Comparison of ENCODE assay signal across 9 cellular contexts in the genomic region with DNA sequence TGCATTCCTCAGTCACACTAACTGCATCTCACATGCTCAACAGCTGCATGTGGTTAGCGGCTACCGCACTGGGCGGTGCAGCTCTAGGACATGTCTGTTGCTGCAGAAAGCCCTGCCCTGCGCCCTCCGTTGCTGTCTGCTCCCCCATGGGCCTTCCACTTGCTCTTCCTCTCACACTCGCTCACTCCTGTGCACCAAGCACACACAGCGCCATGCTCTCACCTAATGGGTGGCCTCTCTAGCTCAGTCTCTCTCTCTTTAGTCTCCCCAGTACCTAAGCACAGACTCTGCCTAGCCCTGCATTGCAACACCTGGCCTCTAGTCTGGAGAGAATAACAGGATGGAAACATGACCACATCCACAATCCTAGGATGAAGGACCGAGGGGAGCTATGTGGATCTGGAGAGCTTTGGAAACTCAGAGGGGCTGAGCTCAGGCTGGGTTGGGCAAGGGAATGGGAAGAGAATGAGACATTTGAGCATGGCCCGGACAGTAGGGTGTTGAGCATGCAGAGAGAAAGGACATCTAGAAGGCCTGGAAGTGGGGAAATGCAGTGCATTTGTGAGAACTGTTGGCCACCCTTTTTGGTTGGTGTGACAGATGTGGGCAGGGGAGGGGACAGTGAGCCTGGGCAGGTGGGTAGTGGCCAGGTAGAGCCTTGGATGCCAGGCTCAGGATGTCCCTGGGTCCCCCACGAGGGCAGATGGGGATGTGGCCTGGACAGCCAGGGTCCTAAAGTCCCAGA. TPM values are rescaled to one million over a fixed set of nuclear protein-coding genes. Genes with fewer than 3 reads are reported as not detected.
DNase-seq lines count a peak whose midpoint lies in the region; ATAC-seq and TF ChIP-seq lines count a peak whose summit lies in the region.
"Had no signal": no experiment of that assay in that cellular context is flagged by ENCODE, and none has a peak within 500 bp of the region (broad histone marks: within the 10 kb centered on the region; RNA-seq: fewer than 3 reads in every experiment).

No MANE protein-coding gene starts in this region.

- no peaks in the 10 kb centered on the region for H3K9me3 ChIP-seq in right atrium auricular region
- H3K9me3 ChIP-seq in aorta (ENCODE audit: control insufficient read depth, low read length): no peaks in the 10 kb centered on the region

- H3K4me3 ChIP-seq in right atrium auricular region (no peak overlapping the region), foreskin fibroblast (ENCODE audit: low read depth in 1 of 2, low read length in 2 of 2) (no peak overlapping the region), aorta (ENCODE audit: low read length in 2 of 2) (no peak overlapping the region)

- DNase-seq in Right ventricle myocardium inferior (ENCODE audit: missing footprints): peak; percentile 35
- DNase-seq in right atrium auricular region (ENCODE audit: low spot score): no peak
- DNase-seq in foreskin fibroblast: peak; percentile 65 to 86
- DNase-seq in aorta: peak; percentile 33 to 51
- no peak for DNase-seq in mesenteric fat pad (ENCODE audit: low spot score)
- no peak for DNase-seq in NCI-H1092 (lab: John Stamatoyannopoulos, UW)
- DNase-seq: activated gamma-delta T cell treated with Interleukin-2 at 50 U/mL for 16 hours, WERI-Rb-1 had no signal

- ATAC-seq in Right ventricle myocardium inferior: no peak
- ATAC-seq in aorta (ENCODE audit: low FRiP score): no peak

- TF ChIP-seq CTCF in right atrium auricular region (IDR thresholded peaks at IDR 0.05) (no peak), foreskin fibroblast (IDR thresholded peaks at IDR 0.05; ENCODE audit: low read depth, low read length) (no peak)

- H3K27me3 ChIP-seq in right atrium auricular region: no peaks in the 10 kb centered on the region
- H3K27me3 ChIP-seq in aorta (ENCODE audit: control insufficient read depth in 1 of 2, insufficient read depth in 2 of 2, low read length in 1 of 2): no peaks in the 10 kb centered on the region

- no peak overlapping the region for H3K27ac ChIP-seq in right atrium auricular region
- H3K27ac ChIP-seq in aorta (ENCODE audit: low read depth in 1 of 2, low read length in 2 of 2): peak overlapping the region in 1 of 2 donors; percentile 17
- H3K27ac ChIP-seq: WERI-Rb-1 had no signal

- H3K36me3 ChIP-seq in right atrium auricular region (peaks cover 3% of the 10 kb centered on the region), aorta (ENCODE audit: control insufficient read depth in 1 of 2, insufficient read depth in 2 of 2, low read length in 1 of 2) (peaks cover 0 to under 1% of the 10 kb centered on the region in 2 donors)

- 74 to 78% methylated on average over 10 of the region's 10 CpGs for WGBS in aorta, 2 donors

- intact Hi-C loops in Right ventricle myocardium inferior (cut with DNase I): no loop called here
- intact Hi-C loops in aorta (cut with DNase I): no loop called here

- H3K4me1 ChIP-seq in right atrium auricular region (peaks cover 0 to 22% of the 10 kb centered on the region in 2 donors), aorta (ENCODE audit: control insufficient read depth in 1 of 2, insufficient read depth in 2 of 2, low read length in 2 of 2) (no peaks in the 10 kb centered on the region)

RNA-seq across cellular contexts. Expression of a gene that starts 16.0 kb away (rescaled TPM):
- total RNA-seq in Right ventricle myocardium inferior (151 TPM), right atrium auricular region (100 to 1,000 TPM; 120 to 207 TPM), aorta (10 to 100 TPM; 91.8 to 92.7 TPM), mesenteric fat pad (0.32 TPM)
- 100 to 1,000 TPM in 1 of 2 donors, 10 to 100 TPM in 1; 86.4 to 198 TPM for polyA plus RNA-seq in aorta
- total RNA-seq: lung microvascular endothelial cell had no signal

RNA-seq across cellular contexts. Expression of a gene that starts 19.7 kb away (rescaled TPM):
- total RNA-seq in Right ventricle myocardium inferior (28.2 TPM), right atrium auricular region (100 to 1,000 TPM in 1 of 2 donors, 10 to 100 TPM in 1; 19.8 to 180 TPM), aorta (100 to 1,000 TPM; 400 to 948 TPM), mesenteric fat pad (309 TPM)
- polyA plus RNA-seq in aorta: 100 to 1,000 TPM in 1 of 2 donors, 10 to 100 TPM in 1; 70.2 to 391 TPM

RNA-seq across cellular contexts. Expression of a gene that starts 31.3 kb away (rescaled TPM):
- total RNA-seq in Right ventricle myocardium inferior: 38.4 TPM
- 10 to 100 TPM; 16.9 to 24.2 TPM for total RNA-seq in right atrium auricular region
- 10 to 100 TPM; 64.4 to 99.0 TPM for total RNA-seq in aorta
- polyA plus RNA-seq in aorta: 10 to 100 TPM; 20.3 to 26.1 TPM
- 56.5 TPM for total RNA-seq in mesenteric fat pad

RNA-seq across cellular contexts. Expression of a gene that starts 51.8 kb away (rescaled TPM):
- 1.7 TPM for total RNA-seq in Right ventricle myocardium inferior
- total RNA-seq in right atrium auricular region: 1 to 10 TPM in 1 of 2 donors, under 1 TPM in 1; 0.78 to 1.1 TPM
- 10 to 100 TPM in 1 of 2 donors, 1 to 10 TPM in 1; 9.3 to 12.6 TPM for total RNA-seq in aorta
- 1 to 10 TPM; 2.5 to 3.8 TPM for polyA plus RNA-seq in aorta
- 1.4 TPM for total RNA-seq in mesenteric fat pad

Comparison
In these comparisons a context has a peak if more than half of its experiments do, and no peak if none do; other contexts are left out.
1. DNase-seq: peak in Right ventricle myocardium inferior (single experiment), foreskin fibroblast (2 of 2) and aorta (2 of 2); none in right atrium auricular region (single experiment), mesenteric fat pad (single experiment) and NCI-H1092 (single experiment).
2. RNA of a gene that starts 16.0 kb away (total RNA-seq): 120 to 207 TPM in right atrium auricular region, 151 TPM in Right ventricle myocardium inferior (single experiment) and 91.8 to 92.7 TPM in aorta; 0.32 TPM in mesenteric fat pad (single experiment); every median in the first group is over 10 times any median in the second.